In the genomic region with DNA sequence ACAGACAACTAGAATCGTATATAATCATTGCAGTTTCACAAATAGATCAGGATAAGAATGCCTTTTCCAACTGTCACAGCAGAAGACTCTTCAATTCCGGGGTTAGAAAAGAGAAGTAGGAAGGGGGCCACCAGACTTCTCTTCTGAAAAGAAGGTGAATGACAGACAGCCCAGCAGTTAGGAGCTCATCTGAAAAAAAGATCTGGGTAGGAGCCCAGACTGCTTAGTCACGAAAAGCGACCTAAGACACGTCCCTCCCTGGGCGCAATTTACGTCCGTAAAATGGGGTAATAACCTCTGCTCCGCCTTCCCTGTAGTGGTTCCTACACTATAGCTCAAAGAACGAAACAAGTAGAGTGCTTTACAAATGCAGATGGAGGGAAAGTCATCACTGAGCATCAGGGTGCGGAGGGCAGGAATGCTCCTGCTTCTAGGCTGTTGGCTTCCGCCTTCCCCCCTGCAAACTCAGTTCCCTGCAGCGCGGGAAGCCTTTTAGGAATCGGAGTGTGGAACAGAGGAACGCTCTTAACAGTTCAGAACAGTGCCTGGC, we compare ENCODE assay signal across 8 cellular contexts. TPM values are rescaled to one million over a fixed set of nuclear protein-coding genes. Genes with fewer than 3 reads are reported as not detected.
DNase-seq lines count a peak whose midpoint lies in the region; ATAC-seq and TF ChIP-seq lines count a peak whose summit lies in the region.

No MANE protein-coding gene starts in this region.

- H3K79me2 ChIP-seq in PC-9 (ENCODE audit: low read depth), result peaks cover 53% of the 10 kb centered on the region

- H3K4me1 Mint-ChIP-seq in Caco-2 (ENCODE audit: low read depth, unreplicated experiment), result no peaks in the 10 kb centered on the region

- H3K36me3 Mint-ChIP-seq in Caco-2 (ENCODE audit: insufficient read depth, unreplicated experiment), result peaks cover 45% of the 10 kb centered on the region

- peak overlapping the region; percentile 95 for H2AFZ ChIP-seq in PC-9

- POLR2A ChIA-PET in Caco-2 (lab: Charles Lee), result interaction anchor here (0.6 to 2.7 kb wide), 7 partner anchors 9 to 793 kb away, joined by 3 to 14 read pairs (median 4); partner anchors contain the start of genes CC2D1B and TUT4
- POLR2A ChIA-PET in PC-9 (lab: Charles Lee; ENCODE audit: unreplicated experiment), result interaction anchor here (0.6 to 0.7 kb wide), 4 partner anchors 37 to 348 kb away, joined by 3 to 21 read pairs (median 6); partner anchors contain the start of genes CC2D1B and TXNDC12

- H3K27ac Mint-ChIP-seq in Caco-2 (ENCODE audit: unreplicated experiment), result peak overlapping the region; percentile 91

- peak overlapping the region; percentile 60 for H3K4me3 ChIP-seq in Caco-2 (ENCODE audit: low read depth, low read length)
- H3K4me3 ChIP-seq in PC-9, result peak overlapping the region; percentile 78
- peak overlapping the region; percentile 64 to 95 (median 86) for H3K4me3 ChIP-seq in heart right ventricle
- H3K4me3 ChIP-seq in skeletal muscle cell (ENCODE audit: low read depth, low read length), result peak overlapping the region; percentile 99

- H3K4me3 Mint-ChIP-seq in Caco-2 (ENCODE audit: unreplicated experiment), result peak overlapping the region; percentile 87

- H3K27me3 Mint-ChIP-seq in Caco-2 (ENCODE audit: insufficient read depth, unreplicated experiment), result no peaks in the 10 kb centered on the region

- H4K20me1 ChIP-seq in PC-9 (ENCODE audit: insufficient read depth), result no peaks in the 10 kb centered on the region

- intact Hi-C loops in Caco-2 (cut with micrococcal nuclease; ENCODE audit: unreplicated experiment) (loop anchor here (1.0 to 5.0 kb wide), 2 partner anchors 37 to 284 kb away; partner anchors contain the start of gene CC2D1B), PC-9 (cut with micrococcal nuclease; ENCODE audit: unreplicated experiment) (loop anchor here (1.0 to 5.0 kb wide), 4 partner anchors 37 to 794 kb away; partner anchors contain the start of genes CC2D1B, CPT2 and TXNDC12), heart right ventricle (cut with DNase I) (loop anchor here in 5 of 10 donors (1.0 to 10.0 kb wide), 4 partner anchors 37 to 291 kb away; partner anchors contain the start of genes CC2D1B (in 3 of the 5) and COA7 (in 1 of the 5))

- DNase-seq in Caco-2 (peak; percentile 31 to 40), PC-9 (peak in 1 of 2 experiments; percentile 65), heart right ventricle (no peak), skeletal muscle cell (ENCODE audit: low read depth) (peak; percentile 59), NCI-H2107 treated with DMSO at 0.1 percent for 48 hours (lab: John Stamatoyannopoulos, UW; ENCODE audit: unreplicated experiment) (no peak)
- peak; percentile 57 for DNase-seq in activated naive CD4-positive, alpha-beta T cell treated with Interleukin-2 at 50 U/mL for 16 hours

- no peaks in the 10 kb centered on the region for H3K27me3 ChIP-seq in Caco-2 (replicated peaks; ENCODE audit: control insufficient read depth, insufficient read depth, low read length)
- no peaks in the 10 kb centered on the region for H3K27me3 ChIP-seq in PC-9 (ENCODE audit: insufficient read depth, low read depth)
- no peaks in the 10 kb centered on the region for H3K27me3 ChIP-seq in heart right ventricle

- H3K4me2 ChIP-seq in PC-9, result peak overlapping the region; percentile 86

- peaks cover 17% of the 10 kb centered on the region for H3K4me1 ChIP-seq in Caco-2
- peaks cover 22% of the 10 kb centered on the region for H3K4me1 ChIP-seq in PC-9 (replicated peaks; ENCODE audit: insufficient read depth)
- peaks cover 7 to 34% (median 21%) of the 10 kb centered on the region in 9 donors for H3K4me1 ChIP-seq in heart right ventricle

- H3K9me3 ChIP-seq in Caco-2 (no peaks in the 10 kb centered on the region), PC-9 (ENCODE audit: insufficient read depth, low read depth) (no peaks in the 10 kb centered on the region), heart right ventricle (no peaks in the 10 kb centered on the region)

- CTCF ChIA-PET in Caco-2 (lab: Charles Lee), result interaction anchor here (0.6 to 1.5 kb wide), 4 partner anchors 25 to 283 kb away, joined by 4 to 7 read pairs (median 6); no protein-coding TSS in a partner anchor
- CTCF ChIA-PET in PC-9 (lab: Charles Lee), result no interaction called here

- TSS peak; percentile 61 for BruUV-seq in Caco-2 (replicated peaks; lab: Mats Ljungman, UMichigan)
- TSS peak; percentile 55 for BruUV-seq in PC-9 (replicated peaks; lab: Mats Ljungman, UMichigan)

- WGBS in heart right ventricle, 2 donors, result 1% methylated on average over 16 of the region's 16 CpGs

- peak overlapping the region; percentile 83 for H3K27ac ChIP-seq in PC-9
- H3K27ac ChIP-seq in heart right ventricle, result peak overlapping the region in 7 of 10 donors; percentile 83 to 93 (median 90)

- H3K9me2 ChIP-seq in PC-9 (ENCODE audit: insufficient read depth), result no peaks in the 10 kb centered on the region

- ATAC-seq in GM19452 (IDR thresholded peaks at IDR 0.05; ENCODE audit: unreplicated experiment) (peak; percentile 16), HG03520 (IDR thresholded peaks at IDR 0.05; ENCODE audit: unreplicated experiment) (peak; percentile 28), heart right ventricle (peak in 4 of 8 donors; percentile 1 to 16 (median 11))

- H3K36me3 ChIP-seq in Caco-2 (ENCODE audit: control insufficient read depth, insufficient read depth, low read length) (peaks cover 2% of the 10 kb centered on the region; the same call in 1 of the 2 replicates), PC-9 (ENCODE audit: low read depth) (peaks cover 12% of the 10 kb centered on the region; the same call in 1 of the 2 replicates), heart right ventricle (peaks cover 0 to 34% (median 11%) of the 10 kb centered on the region in 9 donors)

- no peaks in the 10 kb centered on the region for H3F3A ChIP-seq in PC-9 (ENCODE audit: insufficient read depth, low read depth)

- no peaks in the 10 kb centered on the region for H3K9me3 Mint-ChIP-seq in Caco-2 (ENCODE audit: unreplicated experiment)

- TF ChIP-seq CTCF in Caco-2 (IDR thresholded peaks at IDR 0.05; ENCODE audit: insufficient read depth in 1 of 2, low read depth in 1 of 2, low read length in 1 of 2, severe bottlenecking in 1 of 2, unreplicated experiment in 1 of 2) (no peak), PC-9 (conservative IDR thresholded peaks at IDR 0.05) (no peak), heart right ventricle (IDR thresholded peaks at IDR 0.05) (no peak)

RNA-seq across cellular contexts. Expression of gene ORC1, which starts 0.6 kb away (rescaled TPM):
- total RNA-seq in Caco-2 (2022) (12.1 and 14.0 TPM in 2 replicates), PC-9 (2021) (17.6 and 21.2 TPM in 2 replicates), heart right ventricle (under 1 TPM in 8 of 10 donors, not detected in 2; 0.08 to 0.90 (median 0.20) TPM)
- polyA plus RNA-seq in heart right ventricle, result under 1 TPM in 1 of 2 donors, not detected in 1; 0.28 TPM

RNA-seq across cellular contexts. Expression of gene PRPF38A, which starts 0.8 kb away (rescaled TPM):
- 40.4 and 43.1 TPM in 2 replicates for total RNA-seq in Caco-2 (2022)
- total RNA-seq in PC-9 (2021), result 57.2 and 59.2 TPM in 2 replicates
- 10 to 100 TPM; 16.7 to 20.8 (median 18.8) TPM for total RNA-seq in heart right ventricle
- 10 to 100 TPM in 1 of 2 donors, 1 to 10 TPM in 1; 6.4 to 13.8 TPM for polyA plus RNA-seq in heart right ventricle

RNA-seq across cellular contexts. Expression of gene CC2D1B, which starts 37.6 kb away (rescaled TPM):
- 31.1 and 32.4 TPM in 2 replicates for total RNA-seq in Caco-2 (2022)
- total RNA-seq in PC-9 (2021), result 33.4 and 38.8 TPM in 2 replicates
- 10 to 100 TPM; 14.4 to 19.9 (median 17.2) TPM for total RNA-seq in heart right ventricle
- 10 to 100 TPM; 16.7 to 19.1 TPM for polyA plus RNA-seq in heart right ventricle

Comparison
In these comparisons a context has a peak if more than half of its experiments do, and no peak if none do; other contexts are left out.
1. DNase-seq: peak in Caco-2 (2 of 2), activated naive CD4-positive, alpha-beta T cell treated with Interleukin-2 at 50 U/mL for 16 hours (single experiment) and skeletal muscle cell (single experiment); none in heart right ventricle (0 of 2) and NCI-H2107 treated with DMSO at 0.1 percent for 48 hours (single experiment).
2. Peak in every context shown above with its lines, with median percentiles within 50 percentile points of each other: H3K4me3 ChIP-seq.